In genomic region chr2:232457121-232458011, GRCh38 we compare ENCODE assay signal across 16 cellular contexts. TPM values are rescaled to one million over a fixed set of nuclear protein-coding genes. Genes with fewer than 3 reads are reported as not detected.
DNase-seq lines count a peak whose midpoint lies in the region; ATAC-seq, FAIRE-seq and TF ChIP-seq lines count a peak whose summit lies in the region.
"Had no signal": no experiment of that assay in that cellular context is flagged by ENCODE, and none has a peak within 500 bp of the region (broad histone marks: within the 10 kb centered on the region; RNA-seq: fewer than 3 reads in every experiment).

No MANE protein-coding gene starts in this region.

- TF ChIP-seq CTCF in D721Med (IDR thresholded peaks at IDR 0.05; ENCODE audit: insufficient read depth, missing control alignments) (no peak), coronary artery (IDR thresholded peaks at IDR 0.05) (no peak)

- no peak overlapping the region for H3K27ac ChIP-seq in coronary artery

- ATAC-seq in stimulated activated effector memory CD8-positive, alpha-beta T cell treated with anti-CD3 and anti-CD28 coated beads, Interleukin-12 subunit alpha, Interleukin-12 subunit beta, amount 100 ng/mL, for 72 hours: no peak
- no peak for ATAC-seq in HG02840 (IDR thresholded peaks at IDR 0.05; ENCODE audit: low FRiP score, unreplicated experiment)

- H3K27ac Mint-ChIP-seq in stimulated activated effector memory CD8-positive, alpha-beta T cell treated with anti-CD3 and anti-CD28 coated beads, Interleukin-12 subunit alpha, Interleukin-12 subunit beta, amount 100 ng/mL, for 72 hours: no peak overlapping the region
- H3K27ac Mint-ChIP-seq: B cell; CD4-positive, CD25-positive, alpha-beta regulatory T cell had no signal

- no peak overlapping the region for H3K4me3 Mint-ChIP-seq in stimulated activated effector memory CD8-positive, alpha-beta T cell treated with anti-CD3 and anti-CD28 coated beads, Interleukin-12 subunit alpha, Interleukin-12 subunit beta, amount 100 ng/mL, for 72 hours
- H3K4me3 Mint-ChIP-seq: B cell; CD4-positive, CD25-positive, alpha-beta regulatory T cell had no signal

- H3K4me1 Mint-ChIP-seq in stimulated activated effector memory CD8-positive, alpha-beta T cell treated with anti-CD3 and anti-CD28 coated beads, Interleukin-12 subunit alpha, Interleukin-12 subunit beta, amount 100 ng/mL, for 72 hours: no peaks in the 10 kb centered on the region
- H3K4me1 Mint-ChIP-seq: B cell; CD4-positive, CD25-positive, alpha-beta regulatory T cell had no signal

- no peaks in the 10 kb centered on the region for H3K36me3 Mint-ChIP-seq in stimulated activated effector memory CD8-positive, alpha-beta T cell treated with anti-CD3 and anti-CD28 coated beads, Interleukin-12 subunit alpha, Interleukin-12 subunit beta, amount 100 ng/mL, for 72 hours
- H3K36me3 Mint-ChIP-seq: CD4-positive, CD25-positive, alpha-beta regulatory T cell had no signal

- no peak overlapping the region for H3K4me3 ChIP-seq in coronary artery
- H3K4me3 ChIP-seq: HAP-1 had no signal

- DNase-seq in 8988T: peak; percentile 13
- DNase-seq in D721Med (ENCODE audit: insufficient read length, low spot score): peak; percentile 10
- DNase-seq in coronary artery (ENCODE audit: low spot score): peak; percentile 60
- DNase-seq in mesenteric fat pad (ENCODE audit: low spot score): peak; percentile 72
- DNase-seq in stimulated activated effector memory CD8-positive, alpha-beta T cell treated with anti-CD3 and anti-CD28 coated beads, Interleukin-12 subunit alpha, Interleukin-12 subunit beta, amount 100 ng/mL, for 72 hours (ENCODE audit: low spot score in 2 of 2): no peak
- DNase-seq in DMS114 treated with DMSO at 0.1 percent for 48 hours (lab: John Stamatoyannopoulos, UW; ENCODE audit: unreplicated experiment): no peak
- DNase-seq: CD4-positive, CD25-positive, alpha-beta regulatory T cell; DMS79; NCI-H1105 treated with DMSO at 0.1 percent for 48 hours; NCI-H1694 treated with DMSO at 0.1 percent for 48 hours; NCI-H226; NCI-H526; RPMI8226 had no signal

- no peak for FAIRE-seq in D721Med (lab: Jason Lieb, UNC)

- no peaks in the 10 kb centered on the region for H3K9me3 Mint-ChIP-seq in stimulated activated effector memory CD8-positive, alpha-beta T cell treated with anti-CD3 and anti-CD28 coated beads, Interleukin-12 subunit alpha, Interleukin-12 subunit beta, amount 100 ng/mL, for 72 hours
- H3K9me3 Mint-ChIP-seq: CD4-positive, CD25-positive, alpha-beta regulatory T cell had no signal

RNA-seq across cellular contexts. Expression of gene ALPI, which starts 1.4 kb away (rescaled TPM):
- 0.71 TPM for total RNA-seq in mesenteric fat pad
- total RNA-seq: B cell; CD4-positive, CD25-positive, alpha-beta regulatory T cell had no signal

RNA-seq across cellular contexts. Expression of gene ECEL1, which starts 30.3 kb away (rescaled TPM):
- 0.35 TPM for total RNA-seq in mesenteric fat pad
- total RNA-seq: CD4-positive, CD25-positive, alpha-beta regulatory T cell had no signal

RNA-seq across cellular contexts. Expression of gene ALPG, which starts 50.7 kb away (rescaled TPM):
- not detected for total RNA-seq in mesenteric fat pad
- total RNA-seq: B cell; CD4-positive, CD25-positive, alpha-beta regulatory T cell had no signal

Comparison
In these comparisons a context has a peak if more than half of its experiments do, and no peak if none do; other contexts are left out.
1. DNase-seq: peak in 8988T (single experiment), D721Med (single experiment), coronary artery (single experiment) and mesenteric fat pad (single experiment); none in stimulated activated effector memory CD8-positive, alpha-beta T cell treated with anti-CD3 and anti-CD28 coated beads, Interleukin-12 subunit alpha, Interleukin-12 subunit beta, amount 100 ng/mL, for 72 hours (0 of 2) and DMS114 treated with DMSO at 0.1 percent for 48 hours (single experiment).